ENCODE assay signal across 9 cellular contexts in genomic region chr17:1227917-1228751, GRCh38. TPM values are rescaled to one million over a fixed set of nuclear protein-coding genes. Genes with fewer than 3 reads are reported as not detected.
DNase-seq lines count a peak whose midpoint lies in the region; TF ChIP-seq lines count a peak whose summit lies in the region.
"Had no signal": no experiment of that assay in that cellular context is flagged by ENCODE, and none has a peak within 500 bp of the region (broad histone marks: within the 10 kb centered on the region; RNA-seq: fewer than 3 reads in every experiment).

No MANE protein-coding gene starts in this region.

- H3K79me2 ChIP-seq in Karpas-422 (ENCODE audit: low read length) (peaks cover 48% of the 10 kb centered on the region), mesendoderm (ENCODE audit: control insufficient read depth, insufficient read depth, low read length) (no peaks in the 10 kb centered on the region)

- H3K4ac ChIP-seq in mesendoderm (ENCODE audit: low read depth, low read length) = no peak overlapping the region

- H3K9ac ChIP-seq in Karpas-422 (ENCODE audit: low read length) = peak overlapping the region; percentile 93
- H3K9ac ChIP-seq in mesendoderm (ENCODE audit: low read length) = no peak overlapping the region

- H2BK15ac ChIP-seq in mesendoderm (replicated peaks; ENCODE audit: low read depth) = no peak overlapping the region

- H2AFZ ChIP-seq in Karpas-422 (ENCODE audit: low read length) = no peak overlapping the region

- H3K27me3 ChIP-seq in Karpas-422 (ENCODE audit: low read length) = no peaks in the 10 kb centered on the region
- peaks cover 30% of the 10 kb centered on the region for H3K27me3 ChIP-seq in mesendoderm (ENCODE audit: insufficient read depth, low read length, poor library complexity)
- H3K27me3 ChIP-seq in vagina = peaks cover 5% of the 10 kb centered on the region

- TF ChIP-seq CTCF in vagina (IDR thresholded peaks at IDR 0.05) = no peak

- intact Hi-C loops in vagina (cut with DNase I) = no loop called here

- H3K36me3 ChIP-seq in Karpas-422 (ENCODE audit: insufficient read depth, low read length) = peaks cover 27% of the 10 kb centered on the region
- H3K36me3 ChIP-seq in mesendoderm (ENCODE audit: control insufficient read depth, insufficient read depth, low read length) = no peaks in the 10 kb centered on the region
- no peaks in the 10 kb centered on the region for H3K36me3 ChIP-seq in vagina

- no peaks in the 10 kb centered on the region for H3K9me2 ChIP-seq in Karpas-422 (replicated peaks; ENCODE audit: insufficient read depth, low read length)

- peak; percentile 7 for DNase-seq in stimulated activated CD4-positive, alpha-beta T cell treated with anti-CD3 and anti-CD28 coated beads, Interleukin-4, amount 100 ng/mL, for 1 hour
- no peak for DNase-seq in stimulated activated CD4-positive, alpha-beta T cell treated with anti-CD3 and anti-CD28 coated beads, Interleukin-2, amount 100 ng/mL, for 48 hours
- DNase-seq in Karpas-422 = peak; percentile 94
- peak; percentile 35 for DNase-seq in mesendoderm
- no peak for DNase-seq in vagina (ENCODE audit: extremely low spot score in 2 of 2)
- no peak for DNase-seq in ACHN
- no peak for DNase-seq in HPDE6-E6E7 (ENCODE audit: extremely low spot score)

- H3K18ac ChIP-seq in mesendoderm (ENCODE audit: low read length) = no peak overlapping the region

- H3K79me1 ChIP-seq in mesendoderm (ENCODE audit: low read length) = no peaks in the 10 kb centered on the region

- no peak overlapping the region for H2BK5ac ChIP-seq in mesendoderm (ENCODE audit: low read length)

- TF ChIP-seq POLR2A in vagina (IDR thresholded peaks at IDR 0.05) = no peak

- peaks cover 39% of the 10 kb centered on the region for H4K20me1 ChIP-seq in Karpas-422 (ENCODE audit: insufficient read depth, low read depth, low read length)

- peak overlapping the region; percentile 88 for H3K27ac ChIP-seq in Karpas-422 (ENCODE audit: low read length)
- peak overlapping the region; percentile 12 for H3K27ac ChIP-seq in angular gyrus (ENCODE audit: low read depth, low read length)
- no peak overlapping the region for H3K27ac ChIP-seq in mesendoderm (ENCODE audit: low read depth, low read length)
- H3K27ac ChIP-seq in vagina = peak overlapping the region; percentile 75

- no peak overlapping the region for H2AK5ac ChIP-seq in mesendoderm (ENCODE audit: low read length)

- H3K56ac ChIP-seq in mesendoderm (ENCODE audit: low read length) = peak overlapping the region; percentile 60

- no peaks in the 10 kb centered on the region for H3K9me3 ChIP-seq in Karpas-422 (ENCODE audit: low read length)
- H3K9me3 ChIP-seq in vagina = no peaks in the 10 kb centered on the region

- H3K23ac ChIP-seq in mesendoderm (ENCODE audit: low read length) = no peak overlapping the region

- H3K4me3 ChIP-seq in Karpas-422 (ENCODE audit: low read length) (peak overlapping the region; percentile 82), mesendoderm (ENCODE audit: low read length) (no peak overlapping the region), vagina (peak overlapping the region; percentile 49 to 60)

- peak overlapping the region; percentile 91 for H3K4me2 ChIP-seq in Karpas-422 (ENCODE audit: low read depth, low read length, poor library complexity, severe bottlenecking)
- no peak overlapping the region for H3K4me2 ChIP-seq in mesendoderm (ENCODE audit: low read length)

- H3K4me1 ChIP-seq in Karpas-422 (ENCODE audit: low read length) (peaks cover 38% of the 10 kb centered on the region), mesendoderm (ENCODE audit: control insufficient read depth, low read depth, low read length) (no peaks in the 10 kb centered on the region), vagina (peaks cover 39% of the 10 kb centered on the region)

- in situ Hi-C loops in ACHN (cut with HindIII; ENCODE audit: low pct_ligation_motif_present, low pct_unique_long_range_greater_than_20kb, low sequenced_read_pairs) = no loop called here

- WGBS in mesendoderm (ENCODE audit: extremely low coverage, insufficient coverage, low lambda C conversion rate) = no CpG with 5 or more reads among the region's 52 CpGs

- H2BK120ac ChIP-seq in mesendoderm (ENCODE audit: low read depth, low read length) = no peak overlapping the region

- H4K5ac ChIP-seq in mesendoderm (ENCODE audit: low read length) = no peak overlapping the region

- no peak overlapping the region for H4K8ac ChIP-seq in mesendoderm (ENCODE audit: low read depth, low read length)

RNA-seq across cellular contexts. Expression of gene BHLHA9, which starts 42.1 kb away (rescaled TPM):
- not detected in 2 replicates for total RNA-seq in Karpas-422 (2014; rRNA removed; shearing (Covaris generic); ENCODE audit: low replicate concordance)
- not detected for polyA plus RNA-seq in mesendoderm (2013, experiment 1 of 2)
- polyA plus RNA-seq in mesendoderm (2013, experiment 2 of 2) = not detected
- total RNA-seq in vagina = not detected
- total RNA-seq: renal cortical epithelial cell had no signal

RNA-seq across cellular contexts. Expression of gene ABR, which starts 48.4 kb away (rescaled TPM):
- total RNA-seq in Karpas-422 (2014; rRNA removed; shearing (Covaris generic); ENCODE audit: low replicate concordance) = 113 and 165 TPM in 2 replicates
- 11.5 TPM for polyA plus RNA-seq in mesendoderm (2013, experiment 1 of 2)
- 12.0 TPM for polyA plus RNA-seq in mesendoderm (2013, experiment 2 of 2)
- total RNA-seq in vagina = 90.8 TPM

RNA-seq across cellular contexts. Expression of gene TRARG1, which starts 51.3 kb away (rescaled TPM):
- not detected in 2 replicates for total RNA-seq in Karpas-422 (2014; rRNA removed; shearing (Covaris generic); ENCODE audit: low replicate concordance)
- polyA plus RNA-seq in mesendoderm (2013, experiment 1 of 2) = not detected
- not detected for polyA plus RNA-seq in mesendoderm (2013, experiment 2 of 2)
- total RNA-seq in vagina = 9.8 TPM
- total RNA-seq: renal cortical epithelial cell had no signal

Comparison
In these comparisons a context has a peak if more than half of its experiments do, and no peak if none do; other contexts are left out.
1. DNase-seq: peak in stimulated activated CD4-positive, alpha-beta T cell treated with anti-CD3 and anti-CD28 coated beads, Interleukin-4, amount 100 ng/mL, for 1 hour (single experiment), Karpas-422 (single experiment) and mesendoderm (single experiment); none in stimulated activated CD4-positive, alpha-beta T cell treated with anti-CD3 and anti-CD28 coated beads, Interleukin-2, amount 100 ng/mL, for 48 hours (0 of 2), vagina (0 of 2), ACHN (single experiment) and HPDE6-E6E7 (single experiment).
2. RNA of gene TRARG1, which starts 51.3 kb away (total RNA-seq): 9.8 TPM in vagina (single experiment); not detected in Karpas-422; every median in the first group is over 10 times any median in the second.